ENCODE assay signal across 1 cellular context in genomic region chr3:127264794-127265514, GRCh38.
TF ChIP-seq lines count a peak whose summit lies in the region.

No MANE protein-coding gene starts in this region.

TF ChIP-seq in H1, 55 proteins besides CTCF, POLR2A, EP300 and RAD21:
- TF ChIP-seq YY1 (IDR thresholded peaks at IDR 0.05; ENCODE audit: low read depth, low read length) (no peak), KDM5A (IDR thresholded peaks at IDR 0.05; ENCODE audit: low read length) (no peak), TAF7 (optimal IDR thresholded peaks at IDR 0.05; ENCODE audit: borderline replicate concordance, low read depth, low read length) (no peak), SRF (IDR thresholded peaks at IDR 0.05; ENCODE audit: low read depth, low read length) (no peak), HDAC6 (IDR thresholded peaks at IDR 0.05; ENCODE audit: low read depth, low read length) (no peak), TCF12 (IDR thresholded peaks at IDR 0.05; ENCODE audit: low read depth, low read length) (no peak), SP2 (IDR thresholded peaks at IDR 0.05; ENCODE audit: low read length) (no peak), NANOG (IDR thresholded peaks at IDR 0.05; ENCODE audit: insufficient read depth, low read depth, low read length, poor library complexity, severe bottlenecking) (no peak), CHD1 (IDR thresholded peaks at IDR 0.05; ENCODE audit: low read depth, low read length) (no peak), MAX (IDR thresholded peaks at IDR 0.05) (no peak), FOSL1 (IDR thresholded peaks at IDR 0.05; ENCODE audit: insufficient read depth, low read depth, low read length) (no peak), RFX5 (IDR thresholded peaks at IDR 0.05; ENCODE audit: borderline replicate concordance, low read depth, low read length) (no peak), BCL11A (IDR thresholded peaks at IDR 0.05; ENCODE audit: low read depth in 2 of 2, low read length in 2 of 2) (no peak), E2F6 (IDR thresholded peaks at IDR 0.05) (no peak), JUN (IDR thresholded peaks at IDR 0.05; ENCODE audit: low read depth, low read length) (no peak), SIX5 (IDR thresholded peaks at IDR 0.05; ENCODE audit: low read depth, low read length) (no peak), CBX5 (IDR thresholded peaks at IDR 0.05; ENCODE audit: low read depth, low read length) (no peak), KDM4A (IDR thresholded peaks at IDR 0.05; ENCODE audit: low read depth, low read length, severe bottlenecking) (no peak), RXRA (IDR thresholded peaks at IDR 0.05; ENCODE audit: insufficient read depth, low read depth, low read length) (no peak), RNF2 (IDR thresholded peaks at IDR 0.05; ENCODE audit: borderline replicate concordance, low read depth, low read length, missing control alignments, poor library complexity, severe bottlenecking) (no peak)
